In the genomic region with DNA sequence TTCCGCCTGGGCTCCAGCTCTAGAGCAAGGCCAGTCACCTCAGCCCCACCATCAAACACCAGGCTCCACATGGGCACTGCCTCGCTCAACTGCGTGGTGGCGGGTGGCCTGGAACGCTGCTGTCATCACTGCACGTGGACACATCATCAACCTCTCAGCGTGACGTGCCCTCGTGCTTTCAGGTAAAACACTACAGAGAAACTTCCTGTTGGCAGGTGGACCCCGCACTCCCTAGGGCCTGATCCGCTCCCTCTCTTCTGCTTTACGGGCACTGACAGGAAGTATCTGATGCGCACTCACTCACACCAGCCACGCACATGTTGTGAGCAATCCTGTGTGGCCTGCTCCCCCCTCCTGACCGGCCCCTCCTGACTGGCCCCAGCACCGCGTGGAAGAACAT, we compare ENCODE assay signal across 1 cellular context.
TF ChIP-seq lines count a peak whose summit lies in the region.

No MANE protein-coding gene starts in this region.

TF ChIP-seq in HepG2, 621 proteins besides CTCF, POLR2A, EP300 and RAD21 (continued from another document):
- TF ChIP-seq, protein P1, sequence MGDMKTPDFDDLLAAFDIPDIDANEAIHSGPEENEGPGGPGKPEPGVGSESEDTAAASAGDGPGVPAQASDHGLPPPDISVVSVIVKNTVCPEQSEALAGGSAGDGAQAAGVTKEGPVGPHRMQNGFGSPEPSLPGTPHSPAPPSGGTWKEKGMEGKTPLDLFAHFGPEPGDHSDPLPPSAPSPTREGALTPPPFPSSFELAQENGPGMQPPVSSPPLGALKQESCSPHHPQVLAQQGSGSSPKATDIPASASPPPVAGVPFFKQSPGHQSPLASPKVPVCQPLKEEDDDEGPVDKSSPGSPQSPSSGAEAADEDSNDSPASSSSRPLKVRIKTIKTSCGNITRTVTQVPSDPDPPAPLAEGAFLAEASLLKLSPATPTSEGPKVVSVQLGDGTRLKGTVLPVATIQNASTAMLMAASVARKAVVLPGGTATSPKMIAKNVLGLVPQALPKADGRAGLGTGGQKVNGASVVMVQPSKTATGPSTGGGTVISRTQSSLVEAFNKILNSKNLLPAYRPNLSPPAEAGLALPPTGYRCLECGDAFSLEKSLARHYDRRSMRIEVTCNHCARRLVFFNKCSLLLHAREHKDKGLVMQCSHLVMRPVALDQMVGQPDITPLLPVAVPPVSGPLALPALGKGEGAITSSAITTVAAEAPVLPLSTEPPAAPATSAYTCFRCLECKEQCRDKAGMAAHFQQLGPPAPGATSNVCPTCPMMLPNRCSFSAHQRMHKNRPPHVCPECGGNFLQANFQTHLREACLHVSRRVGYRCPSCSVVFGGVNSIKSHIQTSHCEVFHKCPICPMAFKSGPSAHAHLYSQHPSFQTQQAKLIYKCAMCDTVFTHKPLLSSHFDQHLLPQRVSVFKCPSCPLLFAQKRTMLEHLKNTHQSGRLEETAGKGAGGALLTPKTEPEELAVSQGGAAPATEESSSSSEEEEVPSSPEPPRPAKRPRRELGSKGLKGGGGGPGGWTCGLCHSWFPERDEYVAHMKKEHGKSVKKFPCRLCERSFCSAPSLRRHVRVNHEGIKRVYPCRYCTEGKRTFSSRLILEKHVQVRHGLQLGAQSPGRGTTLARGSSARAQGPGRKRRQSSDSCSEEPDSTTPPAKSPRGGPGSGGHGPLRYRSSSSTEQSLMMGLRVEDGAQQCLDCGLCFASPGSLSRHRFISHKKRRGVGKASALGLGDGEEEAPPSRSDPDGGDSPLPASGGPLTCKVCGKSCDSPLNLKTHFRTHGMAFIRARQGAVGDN (CRISPR knock-in tag; IDR thresholded peaks at IDR 0.05), result peak; percentile 44
- TF ChIP-seq ZNF24 (IDR thresholded peaks at IDR 0.05) (no peak), RXRA (CRISPR knock-in tag; IDR thresholded peaks at IDR 0.05) (peak; percentile 50; the same call in 1 of the 2 replicates), ATM (IDR thresholded peaks at IDR 0.05; ENCODE audit: borderline replicate concordance) (no peak), SALL2 (CRISPR knock-in tag; IDR thresholded peaks at IDR 0.05) (no peak), RBM39 (IDR thresholded peaks at IDR 0.05; ENCODE audit: low read depth, low read length, poor library complexity, severe bottlenecking) (peak; percentile 36), AGO2 (optimal IDR thresholded peaks at IDR 0.05; ENCODE audit: low read depth, low read length) (peak; percentile 63)
- TF ChIP-seq, protein P2, sequence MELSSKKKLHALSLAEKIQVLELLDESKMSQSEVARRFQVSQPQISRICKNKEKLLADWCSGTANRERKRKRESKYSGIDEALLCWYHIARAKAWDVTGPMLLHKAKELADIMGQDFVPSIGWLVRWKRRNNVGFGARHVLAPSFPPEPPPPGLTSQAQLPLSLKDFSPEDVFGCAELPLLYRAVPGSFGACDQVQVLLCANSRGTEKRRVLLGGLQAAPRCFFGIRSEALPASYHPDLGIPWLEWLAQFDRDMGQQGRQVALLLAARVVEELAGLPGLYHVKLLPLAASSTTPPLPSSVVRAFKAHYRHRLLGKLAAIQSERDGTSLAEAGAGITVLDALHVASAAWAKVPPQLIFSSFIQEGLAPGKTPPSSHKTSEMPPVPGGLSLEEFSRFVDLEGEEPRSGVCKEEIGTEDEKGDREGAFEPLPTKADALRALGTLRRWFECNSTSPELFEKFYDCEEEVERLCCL (CRISPR knock-in tag; IDR thresholded peaks at IDR 0.05; ENCODE audit: borderline replicate concordance), result peak; percentile 21; the same call in 1 of the 2 replicates
- TF ChIP-seq, protein P3, sequence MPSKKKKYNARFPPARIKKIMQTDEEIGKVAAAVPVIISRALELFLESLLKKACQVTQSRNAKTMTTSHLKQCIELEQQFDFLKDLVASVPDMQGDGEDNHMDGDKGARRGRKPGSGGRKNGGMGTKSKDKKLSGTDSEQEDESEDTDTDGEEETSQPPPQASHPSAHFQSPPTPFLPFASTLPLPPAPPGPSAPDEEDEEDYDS (CRISPR knock-in tag; IDR thresholded peaks at IDR 0.05), result no peak
